1 cellular context compared by ENCODE assay signal in the genomic region with DNA sequence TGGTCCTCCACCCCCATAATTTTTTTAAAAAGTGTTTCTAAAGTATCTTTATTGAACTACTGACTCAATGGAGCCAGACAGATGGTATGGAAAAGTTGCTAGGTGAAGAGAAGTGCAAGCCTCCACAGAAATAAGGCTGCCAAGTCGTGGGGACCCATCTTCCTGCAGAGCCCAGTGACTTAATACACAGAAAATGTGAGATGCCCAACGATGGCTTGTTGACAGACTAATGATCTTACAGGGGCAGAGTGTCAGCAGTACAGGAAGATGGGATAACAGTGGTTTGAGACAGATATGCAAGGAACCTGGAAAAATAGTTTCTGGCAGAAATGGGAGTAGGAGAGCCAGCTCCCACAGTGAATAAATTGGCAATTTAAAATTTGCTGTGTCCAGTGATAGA.
A peak's percentile ranks its signal among the peaks of the same experiment; 100 is the strongest.
TF ChIP-seq lines count a peak whose summit lies in the region.

No MANE protein-coding gene starts in this region.

TF ChIP-seq in HEK293, 187 proteins besides CTCF, POLR2A, EP300 and RAD21 (continued from another document):
- TF ChIP-seq, protein P1, sequence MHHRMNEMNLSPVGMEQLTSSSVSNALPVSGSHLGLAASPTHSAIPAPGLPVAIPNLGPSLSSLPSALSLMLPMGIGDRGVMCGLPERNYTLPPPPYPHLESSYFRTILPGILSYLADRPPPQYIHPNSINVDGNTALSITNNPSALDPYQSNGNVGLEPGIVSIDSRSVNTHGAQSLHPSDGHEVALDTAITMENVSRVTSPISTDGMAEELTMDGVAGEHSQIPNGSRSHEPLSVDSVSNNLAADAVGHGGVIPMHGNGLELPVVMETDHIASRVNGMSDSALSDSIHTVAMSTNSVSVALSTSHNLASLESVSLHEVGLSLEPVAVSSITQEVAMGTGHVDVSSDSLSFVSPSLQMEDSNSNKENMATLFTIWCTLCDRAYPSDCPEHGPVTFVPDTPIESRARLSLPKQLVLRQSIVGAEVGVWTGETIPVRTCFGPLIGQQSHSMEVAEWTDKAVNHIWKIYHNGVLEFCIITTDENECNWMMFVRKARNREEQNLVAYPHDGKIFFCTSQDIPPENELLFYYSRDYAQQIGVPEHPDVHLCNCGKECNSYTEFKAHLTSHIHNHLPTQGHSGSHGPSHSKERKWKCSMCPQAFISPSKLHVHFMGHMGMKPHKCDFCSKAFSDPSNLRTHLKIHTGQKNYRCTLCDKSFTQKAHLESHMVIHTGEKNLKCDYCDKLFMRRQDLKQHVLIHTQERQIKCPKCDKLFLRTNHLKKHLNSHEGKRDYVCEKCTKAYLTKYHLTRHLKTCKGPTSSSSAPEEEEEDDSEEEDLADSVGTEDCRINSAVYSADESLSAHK (tag by site-specific recombination; IDR thresholded peaks at IDR 0.05) = peak; percentile 47
- TF ChIP-seq ZNF112 (tag by site-specific recombination; IDR thresholded peaks at IDR 0.05) = no peak
- TF ChIP-seq ZNF354C (tag by site-specific recombination; IDR thresholded peaks at IDR 0.05; ENCODE audit: borderline replicate concordance, low read depth) = no peak
